Comparison of ENCODE assay signal across 8 cellular contexts in genomic region chr13:49669735-49670309, GRCh38. TPM values are rescaled to one million over a fixed set of nuclear protein-coding genes. Genes with fewer than 3 reads are reported as not detected.
DNase-seq lines count a peak whose midpoint lies in the region; ATAC-seq and TF ChIP-seq lines count a peak whose summit lies in the region.

No MANE protein-coding gene starts in this region.

- no peak overlapping the region for H3K4me3 ChIP-seq in WERI-Rb-1 (ENCODE audit: low read depth, low read length)
- no peak overlapping the region for H3K4me3 ChIP-seq in neuronal stem cell (ENCODE audit: low read length in 2 of 2)

- H2AFZ ChIP-seq in neuronal stem cell (ENCODE audit: low read length), result no peak overlapping the region

- no peak overlapping the region for H3K23ac ChIP-seq in neuronal stem cell (ENCODE audit: low read depth, low read length, poor library complexity)

- no peak overlapping the region for H3K4me2 ChIP-seq in neuronal stem cell (ENCODE audit: insufficient read depth, low read length, poor library complexity, severe bottlenecking)

- peak; percentile 71 for ATAC-seq in GM19035 (IDR thresholded peaks at IDR 0.05; ENCODE audit: unreplicated experiment)
- no peak for ATAC-seq in GM21423 (IDR thresholded peaks at IDR 0.05; ENCODE audit: unreplicated experiment)
- no peak for ATAC-seq in GM18909 (IDR thresholded peaks at IDR 0.05; ENCODE audit: poor library complexity, unreplicated experiment)

- no peak overlapping the region for H3K4ac ChIP-seq in neuronal stem cell (ENCODE audit: low read length)

- H3K79me1 ChIP-seq in neuronal stem cell (ENCODE audit: low read depth, low read length), result peaks cover 4% of the 10 kb centered on the region

- peak; percentile 49 for DNase-seq in CD1c-positive myeloid dendritic cell (ENCODE audit: extremely low spot score)
- DNase-seq in NCI-H146 (lab: John Stamatoyannopoulos, UW), result peak; percentile 62
- DNase-seq in WERI-Rb-1, result peak; percentile 58
- peak; percentile 84 for DNase-seq in fibroblast of peridontal ligament (ENCODE audit: extremely low read depth)
- peak; percentile 41 for DNase-seq in neuronal stem cell (ENCODE audit: low spot score)

- peaks cover 0 to 13% of the 10 kb centered on the region in 2 donors for H3K4me1 ChIP-seq in neuronal stem cell (ENCODE audit: control insufficient read depth in 2 of 2, insufficient read depth in 1 of 2, low read depth in 1 of 2, low read length in 2 of 2)

- H2BK12ac ChIP-seq in neuronal stem cell (ENCODE audit: low read length), result no peak overlapping the region

- TF ChIP-seq CTCF in WERI-Rb-1 (IDR thresholded peaks at IDR 0.05; ENCODE audit: low read depth, low read length), result peak; percentile 71

- H3K36me3 ChIP-seq in WERI-Rb-1 (no peaks in the 10 kb centered on the region), neuronal stem cell (replicated peaks in 1 of 2; ENCODE audit: control insufficient read depth in 2 of 2, insufficient read depth in 2 of 2, low read length in 2 of 2) (peaks cover 15 to 34% of the 10 kb centered on the region in 2 donors)

- H2BK5ac ChIP-seq in neuronal stem cell (ENCODE audit: low read length), result no peak overlapping the region

- H3K18ac ChIP-seq in neuronal stem cell (ENCODE audit: low read length), result no peak overlapping the region

- no peak overlapping the region for H3K27ac ChIP-seq in WERI-Rb-1
- no peak overlapping the region for H3K27ac ChIP-seq in neuronal stem cell (replicated peaks; ENCODE audit: low read length)

- H3K14ac ChIP-seq in neuronal stem cell (ENCODE audit: low read length), result no peak overlapping the region

- no CpG with 5 or more reads among the region's 5 CpGs for WGBS in neuronal stem cell (ENCODE audit: extremely low coverage in 2 of 2, insufficient read length in 2 of 2, insufficient replicate concordance in 1 of 2), 2 donors

- no peak overlapping the region for H2BK120ac ChIP-seq in neuronal stem cell (ENCODE audit: low read depth, low read length)

- H3K9ac ChIP-seq in neuronal stem cell (ENCODE audit: low read depth, low read length, poor library complexity), result no peak overlapping the region

- H3K27me3 ChIP-seq in WERI-Rb-1 (ENCODE audit: insufficient read depth, low read depth, severe bottlenecking) (no peaks in the 10 kb centered on the region), neuronal stem cell (ENCODE audit: control insufficient read depth in 3 of 3, insufficient read depth in 3 of 3, low read depth in 1 of 3, low read length in 3 of 3) (peaks cover 0 to 5% (median 0%) of the 10 kb centered on the region in 3 experiments)

- H3K9me3 ChIP-seq in WERI-Rb-1 (ENCODE audit: severe bottlenecking) (no peaks in the 10 kb centered on the region), neuronal stem cell (replicated peaks in 1 of 2; ENCODE audit: control insufficient read depth in 2 of 2, insufficient read depth in 1 of 2, low read depth in 1 of 2, low read length in 2 of 2) (peaks cover 2 to 3% of the 10 kb centered on the region in 2 donors)

- no peak overlapping the region for H4K91ac ChIP-seq in neuronal stem cell (ENCODE audit: low read depth, low read length, poor library complexity)

- no peak overlapping the region for H2AK5ac ChIP-seq in neuronal stem cell (ENCODE audit: low read depth, low read length)

- no peak overlapping the region for H2BK15ac ChIP-seq in neuronal stem cell (ENCODE audit: low read length)

- H4K8ac ChIP-seq in neuronal stem cell (ENCODE audit: low read depth, low read length), result no peak overlapping the region

RNA-seq across cellular contexts. Expression of gene EBPL, which starts 21.5 kb away (rescaled TPM):
- 98.6 TPM for polyA plus RNA-seq in neuronal stem cell (2013, experiment 1 of 2)
- polyA plus RNA-seq in neuronal stem cell (2013, experiment 2 of 2), result 101 TPM

RNA-seq across cellular contexts. Expression of gene ARL11, which starts 41.5 kb away (rescaled TPM):
- 0.04 TPM for polyA plus RNA-seq in neuronal stem cell (2013, experiment 1 of 2)
- polyA plus RNA-seq in neuronal stem cell (2013, experiment 2 of 2), result 0.10 TPM
